ENCODE assay signal across 23 cellular contexts in the genomic region with DNA sequence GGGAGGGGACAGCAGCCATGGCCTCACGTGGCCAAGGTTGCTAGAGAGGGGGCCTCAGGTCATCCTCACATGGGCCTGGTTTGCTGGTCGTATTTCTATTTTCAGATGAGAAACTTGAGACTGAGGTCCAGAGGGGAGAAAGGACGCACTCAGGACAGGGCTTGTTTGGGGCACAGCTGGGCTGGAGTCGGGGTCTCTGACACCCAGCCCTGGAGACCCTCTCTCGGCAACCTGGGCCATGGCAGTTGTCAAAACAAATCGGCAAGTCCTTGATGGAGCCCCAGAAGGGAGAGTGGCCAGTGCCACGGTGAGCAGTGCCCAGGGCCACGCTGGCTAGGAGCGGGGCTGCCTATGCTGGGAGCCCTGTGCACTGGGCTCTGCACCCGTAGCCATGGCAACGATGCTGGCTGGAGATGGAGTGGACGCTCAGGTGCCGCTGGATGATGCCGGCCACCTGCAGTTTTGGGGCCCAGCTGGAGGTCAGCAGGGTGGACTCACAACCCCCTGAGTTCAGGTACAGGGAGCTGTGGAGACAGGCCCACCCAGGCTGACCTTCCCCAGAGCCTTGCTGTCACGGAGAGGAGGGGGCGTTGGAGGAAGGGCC.
"Had no signal": no experiment of that assay in that cellular context is flagged by ENCODE, and none has a peak within 500 bp of the region (broad histone marks: within the 10 kb centered on the region; RNA-seq: fewer than 3 reads in every experiment).

No MANE protein-coding gene starts in this region.

- DNase-seq: activated CD4-positive, alpha-beta T cell treated with anti-CD3 and anti-CD28 coated beads for 4 hours; activated CD4-positive, alpha-beta T cell treated with anti-CD3 and anti-CD28 coated beads, Interleukin-2, amount 50 U/mL, for 4 hours; activated naive CD4-positive, alpha-beta T cell treated with anti-CD3 and anti-CD28 coated beads for 36 hours; activated naive CD8-positive, alpha-beta T cell treated with anti-CD3 and anti-CD28 coated beads for 36 hours; activated T-cell treated with anti-CD3 and anti-CD28 coated beads for 4 hours; activated T-cell treated with anti-CD3 and anti-CD28 coated beads, Interleukin-2, amount 50 U/mL, for 72 hours; adrenal gland; aorta; body of pancreas; colonic mucosa; effector CD8-positive, alpha-beta T cell; islet precursor cell; mammary epithelial cell; naive B cell; nephron progenitor cell; pancreas; psoas muscle; stimulated activated CD4-positive, alpha-beta T cell treated with anti-CD3 and anti-CD28 coated beads, Interleukin-1b, Interleukin-23, amount 100 ng/mL, for 48 hours; stimulated activated CD4-positive, alpha-beta T cell treated with anti-CD3 and anti-CD28 coated beads, Interleukin-4, amount 100 ng/mL, for 4 hours; stimulated activated CD8-positive, alpha-beta memory T cell treated with anti-CD3 and anti-CD28 coated beads, Interleukin-4, amount 100 ng/mL, for 48 hours; stomach; T-helper 1 cell had no signal

- ATAC-seq: activated T-cell treated with anti-CD3 and anti-CD28 coated beads, Interleukin-2, amount 50 U/mL, for 72 hours; body of pancreas; pancreas; psoas muscle; stimulated activated memory B cell treated with anti-CD40 and anti-IgM and Interleukin-4, amounts not matched to agents 10 μg/mL and 1 μg/mL and 100 μg/mL, for 72 hours had no signal
